8 cellular contexts compared by ENCODE assay signal in genomic region chr9:70413798-70414775, GRCh38. TPM values are rescaled to one million over a fixed set of nuclear protein-coding genes. Genes with fewer than 3 reads are reported as not detected.
A peak's percentile ranks its signal among the peaks of the same experiment; 100 is the strongest.
DNase-seq lines count a peak whose midpoint lies in the region; ATAC-seq and TF ChIP-seq lines count a peak whose summit lies in the region.

Gene KLF9 (minus strand): TSS chr9:70414657. CDS start chr9:70413363, 1,294 bp downstream.

- peak; percentile 75 for ATAC-seq in foreskin keratinocyte

- H3K4me1 ChIP-seq in ES-I3 (ENCODE audit: insufficient read depth, low read length), result 0 out of 2 replicates have a peak, but pooled peaks cover 3% of the 10 kb centered on the region
- peaks cover 19% of the 10 kb centered on the region for H3K4me1 ChIP-seq in foreskin keratinocyte
- peaks cover 12% of the 10 kb centered on the region for H3K4me1 ChIP-seq in neuron (ENCODE audit: insufficient read depth, low read length)

- peak within 1 kb of the TSS; percentile 64 for H2AFZ ChIP-seq in neuron (ENCODE audit: low read depth, low read length)

- peaks cover 26% of the 10 kb centered on the region for H3K27me3 ChIP-seq in H7 (ENCODE audit: control insufficient read depth, insufficient read depth, low read length)
- no peaks in the 10 kb centered on the region for H3K27me3 ChIP-seq in MG63
- no peaks in the 10 kb centered on the region for H3K27me3 ChIP-seq in foreskin keratinocyte
- H3K27me3 ChIP-seq in neuron (ENCODE audit: insufficient read depth, low read length), result peaks cover 63% of the 10 kb centered on the region

- no peaks in the 10 kb centered on the region for H3K9me3 ChIP-seq in ES-I3 (ENCODE audit: control insufficient read depth, insufficient read depth, low read length)
- no peaks in the 10 kb centered on the region for H3K9me3 ChIP-seq in MG63
- H3K9me3 ChIP-seq in neuron (ENCODE audit: low read length), result peaks cover 4% of the 10 kb centered on the region

- TF ChIP-seq CTCF in foreskin keratinocyte (conservative IDR thresholded peaks at IDR 0.05), result peak; percentile 0

- H3K27ac ChIP-seq in foreskin keratinocyte, result peak within 1 kb of the TSS; percentile 95

- peak within 1 kb of the TSS; percentile 69; the same call in 1 of the 2 replicates for H3K9ac ChIP-seq in ES-I3 (ENCODE audit: low read depth, low read length)

- H3K4me3 ChIP-seq in H7 (ENCODE audit: insufficient read depth, low read depth, low read length) (peak within 1 kb of the TSS; percentile 60), MG63 (peak within 1 kb of the TSS; percentile 68), neuron (ENCODE audit: low read length) (peak within 1 kb of the TSS; percentile 49)

- DNase-seq in H7 (peak; percentile 84), MG63 (peak; percentile 85), SK-N-DZ (ENCODE audit: low spot score) (peak; percentile 91), foreskin keratinocyte (peak; percentile 96 to 98), stromal cell of bone marrow (ENCODE audit: low read depth) (peak; percentile 98)
- peak; percentile 91 for DNase-seq in activated naive CD4-positive, alpha-beta T cell treated with Interleukin-2 at 50 U/mL for 16 hours

- H3K36me3 ChIP-seq in ES-I3 (ENCODE audit: insufficient read depth, low read length) (no peaks in the 10 kb centered on the region), H7 (replicated peaks; ENCODE audit: control insufficient read depth, insufficient read depth, low read length) (no peaks in the 10 kb centered on the region), MG63 (no peaks in the 10 kb centered on the region), neuron (ENCODE audit: insufficient read depth, low read length) (no peaks in the 10 kb centered on the region)

RNA-seq across cellular contexts. Expression of gene KLF9, which starts in this region (rescaled TPM):
- 0.97 and 1.5 TPM in 2 replicates for total RNA-seq in H7 (2014; rRNA removed; shearing (Covaris generic))
- total RNA-seq in MG63 (2014; rRNA removed; shearing (Covaris generic); ENCODE audit: low replicate concordance), result 2.1 and 5.5 TPM in 2 replicates
- 4.2 and 4.3 TPM in 2 replicates for polyA plus RNA-seq in SK-N-DZ (2014; cell fraction: cytosol; rRNA removed)
- 1.3 and 3.6 TPM in 2 replicates for polyA plus RNA-seq in SK-N-DZ (2014; cell fraction: nucleus; rRNA removed)
- total RNA-seq in foreskin keratinocyte, result 4.5 and 5.7 TPM in 2 replicates
- 2.0 TPM in 2 replicates for polyA plus RNA-seq in foreskin keratinocyte

Comparison
In these comparisons a context has a peak if more than half of its experiments do, and no peak if none do; other contexts are left out.
1. Peak in every context shown above with its lines: DNase-seq, ATAC-seq, H3K4me3 ChIP-seq and H3K27ac ChIP-seq.